17 cellular contexts compared by ENCODE assay signal in the genomic region with DNA sequence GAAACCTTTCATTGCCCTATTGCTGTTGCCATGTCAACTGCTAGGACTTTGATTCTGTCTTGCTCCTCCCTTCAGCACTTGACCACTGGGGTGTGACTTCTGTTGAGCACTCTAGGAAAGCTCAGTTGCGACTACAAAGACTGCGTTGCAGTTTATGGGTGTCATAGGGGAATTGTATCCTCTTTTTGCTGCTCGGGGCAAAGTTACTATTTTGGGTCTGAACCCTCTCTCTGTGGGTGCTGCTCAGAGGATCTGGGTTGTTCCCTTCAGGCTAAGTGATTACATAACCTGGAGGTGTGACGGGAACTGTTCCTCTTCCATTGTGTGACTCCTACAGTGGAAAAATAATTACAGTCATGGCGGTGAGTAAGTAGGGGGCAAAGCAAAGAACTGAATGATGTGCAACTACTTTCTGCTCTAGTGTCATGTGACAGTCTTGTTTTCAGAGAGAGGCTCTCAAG. TPM values are rescaled to one million over a fixed set of nuclear protein-coding genes. Genes with fewer than 3 reads are reported as not detected.
DNase-seq lines count a peak whose midpoint lies in the region; ATAC-seq, FAIRE-seq and TF ChIP-seq lines count a peak whose summit lies in the region.
"Had no signal": no experiment of that assay in that cellular context is flagged by ENCODE, and none has a peak within 500 bp of the region (broad histone marks: within the 10 kb centered on the region; RNA-seq: fewer than 3 reads in every experiment).

No MANE protein-coding gene starts in this region.

- H3K27ac ChIP-seq in HepG2 (ENCODE audit: extremely low read length, insufficient read depth, low read length), result no peak overlapping the region
- H3K27ac ChIP-seq: prostate gland, thoracic aorta had no signal

- peak overlapping the region in 1 of 5 experiments; percentile 13 for H3K4me3 Mint-ChIP-seq in brain
- H3K4me3 Mint-ChIP-seq: activated CD4-positive, alpha-beta memory T cell treated with anti-CD3 and anti-CD28 coated beads, Interleukin-2, amount 10 ng/mL, durations not matched to agents 7 days and 5 days; activated naive CD8-positive, alpha-beta T cell treated with anti-CD3 and anti-CD28 coated beads for 36 hours; T-helper 1 cell treated with Interleukin-12 subunit alpha and Interleukin-12 subunit beta and Interleukin-4 antibody, amounts not matched to agents 30 μg/mL and 1 μg/mL, for 36 hours had no signal

- no peaks in the 10 kb centered on the region for H3K79me2 ChIP-seq in HepG2 (ENCODE audit: insufficient read depth, low read length)

- peaks cover 12% of the 10 kb centered on the region for H3K4me1 Mint-ChIP-seq in brain
- H3K4me1 Mint-ChIP-seq: activated CD4-positive, alpha-beta memory T cell treated with anti-CD3 and anti-CD28 coated beads, Interleukin-2, amount 10 ng/mL, durations not matched to agents 7 days and 5 days; activated naive CD8-positive, alpha-beta T cell treated with anti-CD3 and anti-CD28 coated beads for 36 hours had no signal

- H3K9ac ChIP-seq in HepG2 (ENCODE audit: insufficient read depth, low read depth, low read length), result no peak overlapping the region

- FAIRE-seq in HepG2 (lab: Jason Lieb, UNC), result no peak

- in situ Hi-C loops in HepG2 (cut with HindIII; ENCODE audit: extremely low pct_ligation_motif_present, low pct_unique_long_range_greater_than_20kb), result no loop called here

- H2AFZ ChIP-seq in HepG2 (ENCODE audit: low read length), result no peak overlapping the region

- no peaks in the 10 kb centered on the region for H3K36me3 Mint-ChIP-seq in brain
- H3K36me3 Mint-ChIP-seq: activated naive CD8-positive, alpha-beta T cell treated with anti-CD3 and anti-CD28 coated beads for 36 hours had no signal

- H4K20me1 ChIP-seq in HepG2 (ENCODE audit: insufficient read depth, low read length), result no peaks in the 10 kb centered on the region

- peak; percentile 39 for DNase-seq in CD1c-positive myeloid dendritic cell (ENCODE audit: extremely low spot score)
- DNase-seq in NB4 (ENCODE audit: low read depth), result peak; percentile 64
- no peak for DNase-seq in HepG2 (ENCODE audit: low spot score)
- DNase-seq in cerebellum (ENCODE audit: low spot score), result no peak
- DNase-seq in dermis blood vessel endothelial cell, result no peak
- no peak for DNase-seq in GDM1 (lab: John Stamatoyannopoulos, UW)
- DNase-seq: activated CD4-positive, alpha-beta memory T cell treated with anti-CD3 and anti-CD28 coated beads, Interleukin-2, amount 10 ng/mL, durations not matched to agents 7 days and 5 days; activated naive CD8-positive, alpha-beta T cell treated with anti-CD3 and anti-CD28 coated beads for 36 hours; BE2C; GOT3; hippocampal formation; mesenchymal stem cell had no signal

- H3K36me3 ChIP-seq in HepG2 (replicated peaks in 1 of 2; ENCODE audit: control insufficient read depth in 1 of 2, insufficient read depth in 2 of 2, low read length in 2 of 2), result no peaks in the 10 kb centered on the region
- H3K36me3 ChIP-seq: BE2C, prostate gland, thoracic aorta had no signal

- TF ChIP-seq POLR2A in NB4 (IDR thresholded peaks at IDR 0.05; ENCODE audit: extremely low read depth, insufficient read length) (no peak), HepG2 (IDR thresholded peaks at IDR 0.05; ENCODE audit: insufficient read depth in 1 of 2, low read depth in 2 of 2, low read length in 2 of 2) (no peak)

- H3K4me1 ChIP-seq in HepG2 (ENCODE audit: insufficient read depth, low read length), result no peaks in the 10 kb centered on the region
- H3K4me1 ChIP-seq: prostate gland had no signal

- no peak overlapping the region for H3K4me3 ChIP-seq in NB4 (ENCODE audit: low read depth, low read length)
- H3K4me3 ChIP-seq in HepG2 (replicated peaks in 1 of 3; ENCODE audit: insufficient read depth in 1 of 3, low read depth in 2 of 3, low read length in 3 of 3), result no peak overlapping the region
- H3K4me3 ChIP-seq: prostate gland, thoracic aorta had no signal

- BruUV-seq in HepG2 (replicated peaks; lab: Mats Ljungman, UMichigan), result no TSS peak

- TF ChIP-seq EP300 in HepG2 (IDR thresholded peaks at IDR 0.05; ENCODE audit: low read depth in 2 of 2, low read length in 2 of 2) (no peak), HepG2 (CRISPR knock-in tag; IDR thresholded peaks at IDR 0.05; ENCODE audit: borderline replicate concordance) (no peak)

- WGBS in HepG2 (ENCODE audit: low lambda C conversion rate), result 16% methylated on average over 2 of the region's 5 CpGs

- H3K9me3 Mint-ChIP-seq in brain, result peaks cover 9 to 21% (median 20%) of the 10 kb centered on the region in 5 experiments

- H3K9me3 ChIP-seq in HepG2 (ENCODE audit: low read length), result no peaks in the 10 kb centered on the region
- H3K9me3 ChIP-seq: BE2C, prostate gland, thoracic aorta had no signal

- intact Hi-C loops in HepG2 (cut with micrococcal nuclease; ENCODE audit: unreplicated experiment), result no loop called here

- POLR2A ChIA-PET in HepG2 (lab: Yijun Ruan, JAX), result no interaction called here

- ATAC-seq in HepG2 (no peak), GM18873 (IDR thresholded peaks at IDR 0.05; ENCODE audit: low FRiP score, unreplicated experiment) (no peak)

- CTCF ChIA-PET in HepG2 (lab: Yijun Ruan, JAX; ENCODE audit: low intra/inter-chr PET ratio, low total read pairs), result no interaction called here

- no peak for TF ChIP-seq RAD21 in HepG2 (CRISPR knock-in tag; IDR thresholded peaks at IDR 0.05)

- H3K27me3 ChIP-seq in HepG2 (ENCODE audit: control insufficient read depth in 1 of 2, insufficient read depth in 2 of 2, low read length in 2 of 2), result no peaks in the 10 kb centered on the region
- H3K27me3 ChIP-seq: BE2C had no signal

- H3K4me2 ChIP-seq in HepG2 (ENCODE audit: low read depth, low read length), result no peak overlapping the region

- H3K27ac Mint-ChIP-seq in brain, result peak overlapping the region in 3 of 5 experiments; percentile 39 to 92 (median 61)
- H3K27ac Mint-ChIP-seq: activated CD4-positive, alpha-beta memory T cell treated with anti-CD3 and anti-CD28 coated beads, Interleukin-2, amount 10 ng/mL, durations not matched to agents 7 days and 5 days; activated naive CD8-positive, alpha-beta T cell treated with anti-CD3 and anti-CD28 coated beads for 36 hours; T-helper 1 cell treated with Interleukin-12 subunit alpha and Interleukin-12 subunit beta and Interleukin-4 antibody, amounts not matched to agents 30 μg/mL and 1 μg/mL, for 36 hours had no signal

- no peaks in the 10 kb centered on the region for H3K27me3 Mint-ChIP-seq in brain
- H3K27me3 Mint-ChIP-seq: activated naive CD8-positive, alpha-beta T cell treated with anti-CD3 and anti-CD28 coated beads for 36 hours had no signal

- TF ChIP-seq CTCF in NB4 (IDR thresholded peaks at IDR 0.05; ENCODE audit: low read depth, low read length), result no peak
- no peak for TF ChIP-seq CTCF in brain (conservative IDR thresholded peaks at IDR 0.05)
- no peak for TF ChIP-seq CTCF in HepG2 (CRISPR knock-in tag; IDR thresholded peaks at IDR 0.05)

TF ChIP-seq in HepG2, 621 proteins besides CTCF, POLR2A, EP300 and RAD21:
- no peak for TF ChIP-seq ASH2L (IDR thresholded peaks at IDR 0.05; ENCODE audit: insufficient read length, low read depth, low read length)
- peak; percentile 19; the same call in 1 of the 2 replicates for TF ChIP-seq CEBPB (IDR thresholded peaks at IDR 0.05; ENCODE audit: borderline replicate concordance, low read depth, low read length)
- TF ChIP-seq ZNF761 (CRISPR knock-in tag; conservative IDR thresholded peaks at IDR 0.05), result no peak
- TF ChIP-seq WIZ (CRISPR knock-in tag; IDR thresholded peaks at IDR 0.05), result no peak

RNA-seq across cellular contexts. Expression of a gene that starts 44.3 kb away (rescaled TPM):
- polyA plus RNA-seq in brain (ENCODE audit: insufficient read depth, low read depth, low replicate concordance) (51.7 TPM), HepG2 (2011; rRNA removed) (0.07 and 0.34 TPM in 2 replicates)
- total RNA-seq in HepG2 (2016; rRNA removed; fragmentation: Illumina TruSeq; extraction: Trizol) (0.04 TPM in 1 of 2 replicates, not detected in the other), cerebellum (83.6 TPM), dermis blood vessel endothelial cell (not detected in 2 replicates)
- total RNA-seq in HepG2 (2016; cell fraction: cytosol; rRNA removed; fragmentation: Illumina TruSeq; extraction: Trizol; ENCODE audit: low read depth), result not detected in 2 replicates
- total RNA-seq in HepG2 (2016; cell fraction: insoluble cytoplasmic fraction; rRNA removed; fragmentation: Illumina TruSeq; extraction: Trizol), result 0.04 TPM in 1 of 2 replicates, not detected in the other
- 0.06 TPM in 1 of 2 replicates, not detected in the other for total RNA-seq in HepG2 (2016; cell fraction: membrane; rRNA removed; fragmentation: Illumina TruSeq; extraction: Trizol)
- total RNA-seq in HepG2 (2016; cell fraction: nucleus; rRNA removed; fragmentation: Illumina TruSeq; extraction: Trizol), result 0.09 TPM in 1 of 2 replicates, not detected in the other
- polyA plus RNA-seq in HepG2 (2011; cell fraction: cytosol; rRNA removed), result 0.17 and 0.21 TPM in 2 replicates
- 0.21 and 0.38 TPM in 2 replicates for polyA plus RNA-seq in HepG2 (2011; cell fraction: nucleus; rRNA removed)
- polyA plus RNA-seq in HepG2 (2012), result 0.05 and 0.07 TPM in 2 replicates
- not detected in 2 replicates for polyA plus RNA-seq in HepG2 (2016; cell fraction: cytosol; fragmentation: Illumina TruSeq; extraction: Trizol; ENCODE audit: low read depth)
- not detected in 2 replicates for polyA plus RNA-seq in HepG2 (2016; cell fraction: insoluble cytoplasmic fraction; fragmentation: Illumina TruSeq; extraction: Trizol; ENCODE audit: low read depth)
- polyA plus RNA-seq in HepG2 (2016; cell fraction: membrane; fragmentation: Illumina TruSeq; extraction: Trizol; ENCODE audit: low read depth), result not detected in 2 replicates
- polyA plus RNA-seq in HepG2 (2016; cell fraction: nucleus; fragmentation: Illumina TruSeq; extraction: Trizol; ENCODE audit: insufficient read depth, low read depth), result 0.15 TPM in 1 of 2 replicates, not detected in the other
- 0.05 and 0.74 TPM in 2 replicates for polyA minus RNA-seq in HepG2 (2011; rRNA and poly(A)+ RNA removed; ENCODE audit: low replicate concordance)
- polyA minus RNA-seq in HepG2 (2011; cell fraction: cytosol; rRNA and poly(A)+ RNA removed), result not detected in 2 replicates
- polyA minus RNA-seq in HepG2 (2011; cell fraction: nucleus; rRNA and poly(A)+ RNA removed), result 0.13 and 0.50 TPM in 2 replicates

Comparison
In these comparisons a context has a peak if more than half of its experiments do, and no peak if none do; other contexts are left out.
1. DNase-seq: peak in CD1c-positive myeloid dendritic cell (single experiment) and NB4 (single experiment); none in HepG2 (single experiment), cerebellum (single experiment), dermis blood vessel endothelial cell (single experiment) and GDM1 (single experiment).
2. RNA of a gene that starts 44.3 kb away (total RNA-seq): 83.6 TPM in cerebellum (single experiment); 0.04 to 0.09 TPM in HepG2 and not detected in dermis blood vessel endothelial cell; every median in the first group is over 10 times any median in the second.